In the genomic region with DNA sequence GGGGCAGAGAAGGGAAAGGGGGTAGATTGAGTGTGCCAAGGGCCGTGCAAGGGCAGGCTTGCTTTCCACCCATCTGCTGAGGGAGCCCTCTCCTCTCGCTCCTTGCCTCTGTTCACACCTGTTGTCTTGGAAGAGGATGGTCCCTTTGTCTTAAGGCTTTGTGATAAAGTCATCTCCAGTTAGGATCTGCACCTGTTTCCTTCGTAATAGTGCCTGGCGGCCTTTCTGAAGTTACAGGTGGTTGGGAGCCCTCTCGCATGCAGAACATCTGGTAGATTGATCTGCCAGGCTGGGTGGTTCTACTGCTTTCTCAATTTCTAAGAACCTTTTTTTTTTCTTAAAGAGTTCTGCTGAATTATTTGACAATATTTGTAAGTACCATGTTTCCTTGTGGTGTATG, we compare ENCODE assay signal across 31 cellular contexts.
"Had no signal": no experiment of that assay in that cellular context is flagged by ENCODE, and none has a peak within 500 bp of the region (broad histone marks: within the 10 kb centered on the region; RNA-seq: fewer than 3 reads in every experiment).

No MANE protein-coding gene starts in this region.

- H3K27me3 ChIP-seq: ascending aorta, breast epithelium, cardiac muscle cell, colonic mucosa, foreskin keratinocyte, gastroesophageal sphincter had no signal

- H3K27me3 Mint-ChIP-seq: activated B cell treated with CpG ODN at 0.5 μM for 24 hours; activated CD8-positive, alpha-beta T cell treated with anti-CD3 and anti-CD28 coated beads for 36 hours; activated naive CD4-positive, alpha-beta T cell treated with anti-CD3 and anti-CD28 coated beads, Interleukin-2, amount 10 ng/mL, durations not matched to agents 7 days and 5 days; activated naive CD8-positive, alpha-beta T cell treated with anti-CD3 and anti-CD28 coated beads, Interleukin-2, amount 10 ng/mL, durations not matched to agents 7 days and 5 days; T-helper 17 cell had no signal

- H3K9me3 ChIP-seq: ascending aorta, breast epithelium, colonic mucosa, gastroesophageal sphincter had no signal

- ATAC-seq: activated CD4-positive, CD25-positive, alpha-beta regulatory T cell treated with anti-CD3 and anti-CD28 coated beads, Interleukin-2, amount 50 U/mL, for 24 hours; activated CD8-positive, alpha-beta T cell treated with anti-CD3 and anti-CD28 coated beads for 36 hours; activated naive CD4-positive, alpha-beta T cell treated with anti-CD3 and anti-CD28 coated beads, Interleukin-2, amount 50 U/mL, for 72 hours; activated T-cell treated with anti-CD3 and anti-CD28 coated beads, Interleukin-2, amount 50 U/mL, for 72 hours; esophagus mucosa; foreskin keratinocyte; gastroesophageal sphincter; T-helper 17 cell had no signal

- H3K4me1 Mint-ChIP-seq: activated naive CD4-positive, alpha-beta T cell treated with anti-CD3 and anti-CD28 coated beads, Interleukin-2, amount 10 ng/mL, durations not matched to agents 7 days and 5 days; activated naive CD8-positive, alpha-beta T cell treated with anti-CD3 and anti-CD28 coated beads, Interleukin-2, amount 10 ng/mL, durations not matched to agents 7 days and 5 days; brain had no signal

- H3K4me1 ChIP-seq: ascending aorta, breast epithelium, colonic mucosa, foreskin keratinocyte, gastroesophageal sphincter had no signal

- H3K27ac Mint-ChIP-seq: activated B cell treated with CpG ODN at 0.5 μM for 24 hours; activated CD8-positive, alpha-beta T cell treated with anti-CD3 and anti-CD28 coated beads for 36 hours; activated naive CD4-positive, alpha-beta T cell treated with anti-CD3 and anti-CD28 coated beads, Interleukin-2, amount 10 ng/mL, durations not matched to agents 7 days and 5 days; activated naive CD4-positive, alpha-beta T cell treated with anti-CD3 and anti-CD28 coated beads, Interleukin-2, amount 50 U/mL, for 72 hours; activated T-cell treated with anti-CD3 and anti-CD28 coated beads, Interleukin-2, amount 50 U/mL, for 72 hours; brain; T-helper 17 cell; T-helper 2 cell treated with Interferon-gamma antibody and Interleukin-4, amounts not matched to agents 5 μg/mL and 100 μg/mL, for 36 hours had no signal

- DNase-seq: activated B cell treated with CpG ODN at 0.5 μM for 24 hours; activated CD4-positive, alpha-beta T cell treated with anti-CD3 and anti-CD28 coated beads for 48 hours; activated CD4-positive, alpha-beta T cell treated with anti-CD3 and anti-CD28 coated beads, Interleukin-2, amount 50 U/mL, for 1 hour; activated CD4-positive, alpha-beta T cell treated with anti-CD3 and anti-CD28 coated beads, Interleukin-2, amount 50 U/mL, for 48 hours; activated CD8-positive, alpha-beta memory T cell treated with anti-CD3 and anti-CD28 coated beads for 24 hours; activated CD8-positive, alpha-beta T cell treated with anti-CD3 and anti-CD28 coated beads for 36 hours; activated gamma-delta T cell; activated naive CD4-positive, alpha-beta T cell; activated naive CD4-positive, alpha-beta T cell treated with anti-CD3 and anti-CD28 coated beads, Interleukin-2, amount 10 ng/mL, durations not matched to agents 7 days and 5 days; activated naive CD8-positive, alpha-beta T cell treated with anti-CD3 and anti-CD28 coated beads, Interleukin-2, amount 10 ng/mL, durations not matched to agents 7 days and 5 days; activated T-cell treated with anti-CD3 and anti-CD28 coated beads, Interleukin-2, amount 50 U/mL, for 1 hour; activated T-cell treated with anti-CD3 and anti-CD28 coated beads, Interleukin-2, amount 50 U/mL, for 72 hours; central memory CD4-positive, alpha-beta T cell; cerebellar nuclear complex; colonic mucosa; effector CD8-positive, alpha-beta T cell; foreskin keratinocyte; head of caudate nucleus; T-helper 1 cell; T-helper 17 cell; T1000; WERI-Rb-1 had no signal

- H3K9me3 Mint-ChIP-seq: activated B cell treated with CpG ODN at 0.5 μM for 24 hours; activated CD8-positive, alpha-beta T cell treated with anti-CD3 and anti-CD28 coated beads for 36 hours; activated naive CD4-positive, alpha-beta T cell treated with anti-CD3 and anti-CD28 coated beads, Interleukin-2, amount 10 ng/mL, durations not matched to agents 7 days and 5 days; activated naive CD4-positive, alpha-beta T cell treated with anti-CD3 and anti-CD28 coated beads, Interleukin-2, amount 50 U/mL, for 72 hours; activated naive CD8-positive, alpha-beta T cell treated with anti-CD3 and anti-CD28 coated beads, Interleukin-2, amount 10 ng/mL, durations not matched to agents 7 days and 5 days; activated T-cell treated with anti-CD3 and anti-CD28 coated beads, Interleukin-2, amount 50 U/mL, for 72 hours; brain; T-helper 2 cell treated with Interferon-gamma antibody and Interleukin-4, amounts not matched to agents 5 μg/mL and 100 μg/mL, for 36 hours had no signal

- H3K4me3 ChIP-seq: ascending aorta, breast epithelium, cardiac muscle cell, colonic mucosa, gastroesophageal sphincter had no signal

- H3K4me3 Mint-ChIP-seq: activated B cell treated with CpG ODN at 0.5 μM for 24 hours; activated CD8-positive, alpha-beta T cell treated with anti-CD3 and anti-CD28 coated beads for 36 hours; activated naive CD4-positive, alpha-beta T cell treated with anti-CD3 and anti-CD28 coated beads, Interleukin-2, amount 10 ng/mL, durations not matched to agents 7 days and 5 days; activated naive CD8-positive, alpha-beta T cell treated with anti-CD3 and anti-CD28 coated beads, Interleukin-2, amount 10 ng/mL, durations not matched to agents 7 days and 5 days; activated T-cell treated with anti-CD3 and anti-CD28 coated beads, Interleukin-2, amount 50 U/mL, for 72 hours; brain; T-helper 17 cell; T-helper 2 cell treated with Interferon-gamma antibody and Interleukin-4, amounts not matched to agents 5 μg/mL and 100 μg/mL, for 36 hours had no signal

- H3K27ac ChIP-seq: ascending aorta, breast epithelium, cardiac muscle cell, colonic mucosa, foreskin keratinocyte, gastroesophageal sphincter, WERI-Rb-1 had no signal
